In genomic region chr5:132076202-132076830, GRCh38 we compare ENCODE assay signal across 35 cellular contexts. TPM values are rescaled to one million over a fixed set of nuclear protein-coding genes. Genes with fewer than 3 reads are reported as not detected.
DNase-seq lines count a peak whose midpoint lies in the region; ATAC-seq lines count a peak whose summit lies in the region.
"Had no signal": no experiment of that assay in that cellular context is flagged by ENCODE, and none has a peak within 500 bp of the region (broad histone marks: within the 10 kb centered on the region; RNA-seq: fewer than 3 reads in every experiment).

No MANE protein-coding gene starts in this region.

- peak overlapping the region; percentile 6 for H3K23ac ChIP-seq in neuronal stem cell (ENCODE audit: low read depth, low read length, poor library complexity)

- H3K9me3 Mint-ChIP-seq in activated CD4-positive, alpha-beta T cell treated with anti-CD3 and anti-CD28 coated beads, Interleukin-2, amount 10 ng/mL, durations not matched to agents 24 days and 14 days, result no peaks in the 10 kb centered on the region
- H3K9me3 Mint-ChIP-seq in T-helper 2 cell treated with Interferon-gamma antibody and Interleukin-4, amounts not matched to agents 5 μg/mL and 100 μg/mL, for 36 hours, result no peaks in the 10 kb centered on the region
- no peaks in the 10 kb centered on the region for H3K9me3 Mint-ChIP-seq in activated naive CD8-positive, alpha-beta T cell treated with anti-CD3 and anti-CD28 coated beads for 36 hours
- H3K9me3 Mint-ChIP-seq: naive thymus-derived CD4-positive, alpha-beta T cell had no signal

- H3K27me3 Mint-ChIP-seq in activated CD4-positive, alpha-beta T cell treated with anti-CD3 and anti-CD28 coated beads, Interleukin-2, amount 10 ng/mL, durations not matched to agents 24 days and 14 days, result no peaks in the 10 kb centered on the region
- no peaks in the 10 kb centered on the region for H3K27me3 Mint-ChIP-seq in T-helper 2 cell treated with Interferon-gamma antibody and Interleukin-4, amounts not matched to agents 5 μg/mL and 100 μg/mL, for 36 hours (ENCODE audit: low read depth)
- H3K27me3 Mint-ChIP-seq in activated naive CD8-positive, alpha-beta T cell treated with anti-CD3 and anti-CD28 coated beads for 36 hours, result no peaks in the 10 kb centered on the region
- H3K27me3 Mint-ChIP-seq: naive thymus-derived CD4-positive, alpha-beta T cell had no signal

- no peaks in the 10 kb centered on the region for H3K36me3 ChIP-seq in neuronal stem cell (replicated peaks in 1 of 2; ENCODE audit: control insufficient read depth in 2 of 2, insufficient read depth in 2 of 2, low read length in 2 of 2)
- H3K36me3 ChIP-seq: cardiac muscle cell, vagina had no signal

- H4K91ac ChIP-seq in neuronal stem cell (ENCODE audit: low read depth, low read length, poor library complexity), result no peak overlapping the region

- H3K27ac Mint-ChIP-seq in activated CD4-positive, alpha-beta T cell treated with anti-CD3 and anti-CD28 coated beads, Interleukin-2, amount 10 ng/mL, durations not matched to agents 24 days and 14 days, result peak overlapping the region; percentile 89
- H3K27ac Mint-ChIP-seq in T-helper 2 cell treated with Interferon-gamma antibody and Interleukin-4, amounts not matched to agents 5 μg/mL and 100 μg/mL, for 36 hours, result peak overlapping the region; percentile 88
- peak overlapping the region; percentile 69 for H3K27ac Mint-ChIP-seq in activated naive CD8-positive, alpha-beta T cell treated with anti-CD3 and anti-CD28 coated beads for 36 hours
- H3K27ac Mint-ChIP-seq: CD14-positive monocyte had no signal

- H3K9me3 ChIP-seq in neuronal stem cell (replicated peaks in 1 of 2; ENCODE audit: control insufficient read depth in 2 of 2, insufficient read depth in 1 of 2, low read depth in 1 of 2, low read length in 2 of 2), result no peaks in the 10 kb centered on the region
- H3K9me3 ChIP-seq: testis, vagina had no signal

- no peak overlapping the region for H2BK120ac ChIP-seq in neuronal stem cell (ENCODE audit: low read depth, low read length)

- intact Hi-C loops in activated CD4-positive, alpha-beta T cell treated with anti-CD3 and anti-CD28 coated beads, Interleukin-2, amount 10 ng/mL, durations not matched to agents 24 days and 14 days (cut with micrococcal nuclease), result no loop called here

- H2BK12ac ChIP-seq in neuronal stem cell (ENCODE audit: low read length), result no peak overlapping the region

- H4K8ac ChIP-seq in neuronal stem cell (ENCODE audit: low read depth, low read length), result no peak overlapping the region

- H3K27me3 ChIP-seq in neuronal stem cell (ENCODE audit: control insufficient read depth in 3 of 3, insufficient read depth in 3 of 3, low read depth in 1 of 3, low read length in 3 of 3), result no peaks in the 10 kb centered on the region
- H3K27me3 ChIP-seq: cardiac muscle cell, testis, vagina had no signal

- H2BK5ac ChIP-seq in neuronal stem cell (ENCODE audit: low read length), result no peak overlapping the region

- H3K4me1 ChIP-seq in neuronal stem cell (ENCODE audit: control insufficient read depth in 2 of 2, insufficient read depth in 1 of 2, low read depth in 1 of 2, low read length in 2 of 2), result peaks cover 0 to 9% of the 10 kb centered on the region in 2 donors
- H3K4me1 ChIP-seq: testis, vagina had no signal

- WGBS in neuronal stem cell (ENCODE audit: extremely low coverage in 2 of 2, insufficient read length in 2 of 2, insufficient replicate concordance in 1 of 2), 2 donors, result no CpG with 5 or more reads among the region's 11 CpGs

- no peak overlapping the region for H3K18ac ChIP-seq in neuronal stem cell (ENCODE audit: low read length)

- no peak overlapping the region for H3K4ac ChIP-seq in neuronal stem cell (ENCODE audit: low read length)

- H2BK15ac ChIP-seq in neuronal stem cell (ENCODE audit: low read length), result no peak overlapping the region

- H3K4me3 Mint-ChIP-seq in activated CD4-positive, alpha-beta T cell treated with anti-CD3 and anti-CD28 coated beads, Interleukin-2, amount 10 ng/mL, durations not matched to agents 24 days and 14 days, result peak overlapping the region; percentile 80
- H3K4me3 Mint-ChIP-seq in T-helper 2 cell treated with Interferon-gamma antibody and Interleukin-4, amounts not matched to agents 5 μg/mL and 100 μg/mL, for 36 hours, result peak overlapping the region; percentile 48
- peak overlapping the region; percentile 37 for H3K4me3 Mint-ChIP-seq in activated naive CD8-positive, alpha-beta T cell treated with anti-CD3 and anti-CD28 coated beads for 36 hours
- H3K4me3 Mint-ChIP-seq: CD14-positive monocyte had no signal

- no peaks in the 10 kb centered on the region for H3K79me1 ChIP-seq in neuronal stem cell (ENCODE audit: low read depth, low read length)

- H3K14ac ChIP-seq in neuronal stem cell (ENCODE audit: low read length), result no peak overlapping the region

- H2AK5ac ChIP-seq in neuronal stem cell (ENCODE audit: low read depth, low read length), result peak overlapping the region; percentile 29

- no peak overlapping the region for H3K4me2 ChIP-seq in neuronal stem cell (ENCODE audit: insufficient read depth, low read length, poor library complexity, severe bottlenecking)
- H3K4me2 ChIP-seq: KMS-11 had no signal

- no peak overlapping the region for H3K27ac ChIP-seq in neuronal stem cell (replicated peaks; ENCODE audit: low read length)
- H3K27ac ChIP-seq: cardiac muscle cell, coronary artery, HL-60, KMS-11, testis, vagina had no signal

- DNase-seq in activated CD4-positive, alpha-beta T cell treated with anti-CD3 and anti-CD28 coated beads, Interleukin-2, amount 10 ng/mL, durations not matched to agents 24 days and 14 days, result no peak
- DNase-seq in activated CD4-positive, alpha-beta T cell treated with anti-CD3 and anti-CD28 coated beads for 48 hours, result no peak
- DNase-seq in T-helper 2 cell treated with Interferon-gamma antibody and Interleukin-4, amounts not matched to agents 5 μg/mL and 100 μg/mL, for 36 hours (ENCODE audit: low spot score), result peak; percentile 42
- no peak for DNase-seq in activated naive CD8-positive, alpha-beta T cell treated with anti-CD3 and anti-CD28 coated beads for 36 hours
- no peak for DNase-seq in neuronal stem cell (ENCODE audit: low spot score)
- DNase-seq in stimulated activated CD4-positive, alpha-beta T cell treated with anti-CD3 and anti-CD28 coated beads, Interleukin-12 subunit alpha, Interleukin-12 subunit beta, amount 100 ng/mL, for 4 hours, result no peak
- no peak for DNase-seq in stimulated activated CD4-positive, alpha-beta T cell treated with anti-CD3 and anti-CD28 coated beads, Interleukin-2, amount 100 ng/mL, for 48 hours
- DNase-seq: activated CD4-positive, CD25-positive, alpha-beta regulatory T cell treated with anti-CD3 and anti-CD28 coated beads, Interleukin-2, amount 50 U/mL, for 72 hours; activated gamma-delta T cell; DMS79 treated with DMSO at 0.1 percent for 48 hours; foreskin fibroblast; GDM1; H7; MM.1S; naive thymus-derived CD4-positive, alpha-beta T cell; NCI-H526 treated with DMSO at 0.1 percent for 48 hours; stimulated activated CD4-positive, alpha-beta T cell treated with anti-CD3 and anti-CD28 coated beads, Interleukin-4, amount 100 ng/mL, for 4 hours; stimulated activated naive CD4-positive, alpha-beta T cell; testis had no signal

- H3K4me3 ChIP-seq in neuronal stem cell (ENCODE audit: low read length in 2 of 2), result no peak overlapping the region
- H3K4me3 ChIP-seq: cardiac muscle cell, coronary artery, testis, vagina had no signal

- H3K4me1 Mint-ChIP-seq in activated CD4-positive, alpha-beta T cell treated with anti-CD3 and anti-CD28 coated beads, Interleukin-2, amount 10 ng/mL, durations not matched to agents 24 days and 14 days, result peaks cover 81% of the 10 kb centered on the region
- peaks cover 64% of the 10 kb centered on the region for H3K4me1 Mint-ChIP-seq in T-helper 2 cell treated with Interferon-gamma antibody and Interleukin-4, amounts not matched to agents 5 μg/mL and 100 μg/mL, for 36 hours (ENCODE audit: low read depth)
- H3K4me1 Mint-ChIP-seq in activated naive CD8-positive, alpha-beta T cell treated with anti-CD3 and anti-CD28 coated beads for 36 hours, result peaks cover 47% of the 10 kb centered on the region

- H3K9ac ChIP-seq in neuronal stem cell (ENCODE audit: low read depth, low read length, poor library complexity), result no peak overlapping the region
- H3K9ac ChIP-seq: KMS-11 had no signal

- H2AFZ ChIP-seq in neuronal stem cell (ENCODE audit: low read length), result no peak overlapping the region

- ATAC-seq in HG02973 (IDR thresholded peaks at IDR 0.05; ENCODE audit: unreplicated experiment), result no peak
- ATAC-seq: esophagus mucosa; naive thymus-derived CD4-positive, alpha-beta T cell; Right ventricle myocardium inferior; SK-N-SH treated with all-trans-retinoic acid at 6 μM for 48 hours had no signal

- peaks cover 33% of the 10 kb centered on the region for H3K36me3 Mint-ChIP-seq in activated CD4-positive, alpha-beta T cell treated with anti-CD3 and anti-CD28 coated beads, Interleukin-2, amount 10 ng/mL, durations not matched to agents 24 days and 14 days (ENCODE audit: low read depth)
- peaks cover 6% of the 10 kb centered on the region for H3K36me3 Mint-ChIP-seq in T-helper 2 cell treated with Interferon-gamma antibody and Interleukin-4, amounts not matched to agents 5 μg/mL and 100 μg/mL, for 36 hours (ENCODE audit: low read depth)
- H3K36me3 Mint-ChIP-seq in activated naive CD8-positive, alpha-beta T cell treated with anti-CD3 and anti-CD28 coated beads for 36 hours, result peaks cover 18% of the 10 kb centered on the region
- H3K36me3 Mint-ChIP-seq: CD14-positive monocyte had no signal

RNA-seq across cellular contexts. Expression of gene CSF2, which starts 2.7 kb away (rescaled TPM):
- 1,084 and 1,122 TPM in 2 replicates for total RNA-seq in activated CD4-positive, alpha-beta T cell treated with anti-CD3 and anti-CD28 coated beads, Interleukin-2, amount 10 ng/mL, durations not matched to agents 24 days and 14 days
- total RNA-seq in activated naive CD8-positive, alpha-beta T cell treated with anti-CD3 and anti-CD28 coated beads for 36 hours, result 100 to 1,000 TPM; 103 to 107 TPM
- not detected for polyA plus RNA-seq in neuronal stem cell (2013, experiment 1 of 2)
- polyA plus RNA-seq in neuronal stem cell (2013, experiment 2 of 2), result not detected
- total RNA-seq: astrocyte, cardiac muscle cell, esophagus mucosa, H7, liver, omental fat pad, pulmonary artery endothelial cell, Right ventricle myocardium inferior, testis, vagina had no signal
- polyA plus RNA-seq: cardiac muscle cell; CD14-positive monocyte; liver; naive thymus-derived CD4-positive, alpha-beta T cell had no signal

RNA-seq across cellular contexts. Expression of gene IL3, which starts 15.9 kb away (rescaled TPM):
- total RNA-seq in activated CD4-positive, alpha-beta T cell treated with anti-CD3 and anti-CD28 coated beads, Interleukin-2, amount 10 ng/mL, durations not matched to agents 24 days and 14 days, result 67.7 and 71.3 TPM in 2 replicates
- under 1 TPM; 0.20 to 0.49 TPM for total RNA-seq in activated naive CD8-positive, alpha-beta T cell treated with anti-CD3 and anti-CD28 coated beads for 36 hours
- not detected for polyA plus RNA-seq in neuronal stem cell (2013, experiment 1 of 2)
- not detected for polyA plus RNA-seq in neuronal stem cell (2013, experiment 2 of 2)
- total RNA-seq: A172, astrocyte, cardiac muscle cell, esophagus mucosa, H7, liver, omental fat pad, pulmonary artery endothelial cell, Right ventricle myocardium inferior, vagina had no signal
- polyA plus RNA-seq: cardiac muscle cell; CD14-positive monocyte; keratinocyte; liver; naive thymus-derived CD4-positive, alpha-beta T cell had no signal

Comparison
In these comparisons a context has a peak if more than half of its experiments do, and no peak if none do; other contexts are left out.
1. RNA of gene CSF2, which starts 2.7 kb away (total RNA-seq): 1,084 to 1,122 TPM in activated CD4-positive, alpha-beta T cell treated with anti-CD3 and anti-CD28 coated beads, Interleukin-2, amount 10 ng/mL, durations not matched to agents 24 days and 14 days; 103 to 107 TPM in activated naive CD8-positive, alpha-beta T cell treated with anti-CD3 and anti-CD28 coated beads for 36 hours; every median in the first group is over 10 times any median in the second.
2. RNA of gene IL3, which starts 15.9 kb away (total RNA-seq): 67.7 to 71.3 TPM in activated CD4-positive, alpha-beta T cell treated with anti-CD3 and anti-CD28 coated beads, Interleukin-2, amount 10 ng/mL, durations not matched to agents 24 days and 14 days; 0.20 to 0.49 TPM in activated naive CD8-positive, alpha-beta T cell treated with anti-CD3 and anti-CD28 coated beads for 36 hours; every median in the first group is over 10 times any median in the second.
3. Peak in every context shown above with its lines, with median percentiles within 50 percentile points of each other: H3K27ac Mint-ChIP-seq and H3K4me3 Mint-ChIP-seq.